Comparison of ENCODE assay signal across 15 cellular contexts in genomic region chr11:123493393-123494063, GRCh38.
A peak's percentile ranks its signal among the peaks of the same experiment; 100 is the strongest.
DNase-seq lines count a peak whose midpoint lies in the region; ATAC-seq, FAIRE-seq and TF ChIP-seq lines count a peak whose summit lies in the region.
"Had no signal": no experiment of that assay in that cellular context is flagged by ENCODE, and none has a peak within 500 bp of the region (broad histone marks: within the 10 kb centered on the region; RNA-seq: fewer than 3 reads in every experiment).

No MANE protein-coding gene starts in this region.

- FAIRE-seq in GM12891 (lab: Jason Lieb, UNC) = no peak

- ATAC-seq in heart right ventricle = peak in 5 of 8 donors; percentile 8 to 66 (median 35)
- ATAC-seq: activated T-helper 17 cell treated with anti-CD3 and anti-CD28 coated beads, Interleukin-2, amount 50 U/mL, for 72 hours had no signal

- no peak overlapping the region for H3K27ac ChIP-seq in heart right ventricle
- peak overlapping the region; percentile 26 for H3K27ac ChIP-seq in iPS-18a (ENCODE audit: low read length)
- H3K27ac ChIP-seq in thyroid gland = no peak overlapping the region
- H3K27ac ChIP-seq: Peyer's patch, prostate gland had no signal

- intact Hi-C loops in heart right ventricle (cut with DNase I) (loop anchor here in 1 of 10 donors (10.0 kb wide), 1 partner anchor 379 kb away; no protein-coding TSS in a partner anchor), cardiac septum (cut with DNase I) (no loop called here), thyroid gland (cut with DNase I) (no loop called here)

- 77 to 83% methylated on average over 5 of the region's 5 CpGs for WGBS in heart right ventricle, 2 donors
- WGBS in thyroid gland, 2 donors = 74 to 86% methylated on average over 1 to 5 of the region's 5 CpGs

- no peak overlapping the region for H3K9ac ChIP-seq in iPS-18a (ENCODE audit: low read length)

- H3K9me3 ChIP-seq in heart right ventricle = no peaks in the 10 kb centered on the region
- H3K9me3 ChIP-seq in iPS-18a (ENCODE audit: control insufficient read depth, low read depth, low read length) = no peaks in the 10 kb centered on the region
- no peaks in the 10 kb centered on the region for H3K9me3 ChIP-seq in thyroid gland
- H3K9me3 ChIP-seq: Peyer's patch, prostate gland had no signal

- H3K27me3 ChIP-seq in heart right ventricle (no peaks in the 10 kb centered on the region), iPS-18a (ENCODE audit: control insufficient read depth, insufficient read depth, low read length) (no peaks in the 10 kb centered on the region), thyroid gland (no peaks in the 10 kb centered on the region)
- H3K27me3 ChIP-seq: Peyer's patch had no signal

- no peak for TF ChIP-seq CTCF in heart right ventricle (IDR thresholded peaks at IDR 0.05)
- TF ChIP-seq CTCF in thyroid gland (IDR thresholded peaks at IDR 0.05) = no peak

- no peak for TF ChIP-seq POLR2A in thyroid gland (IDR thresholded peaks at IDR 0.05)
- TF ChIP-seq POLR2A in GM12891 (IDR thresholded peaks at IDR 0.05; ENCODE audit: low read depth, low read length) = no peak

- no peak overlapping the region for H3K4me3 ChIP-seq in heart right ventricle
- peak overlapping the region; percentile 25 for H3K4me3 ChIP-seq in iPS-18a (ENCODE audit: low read length)
- no peak overlapping the region for H3K4me3 ChIP-seq in thyroid gland (replicated peaks in 1 of 3)
- H3K4me3 ChIP-seq: Peyer's patch, prostate gland had no signal

- DNase-seq in heart right ventricle = no peak
- DNase-seq in cardiac septum (ENCODE audit: low spot score) = no peak
- DNase-seq in NCI-H345 treated with DMSO at 0.1 percent for 48 hours (lab: John Stamatoyannopoulos, UW; ENCODE audit: unreplicated experiment) = peak; percentile 54
- no peak for DNase-seq in AG08396 (ENCODE audit: low spot score)
- no peak for DNase-seq in thyroid gland
- no peak for DNase-seq in GM12891 (ENCODE audit: insufficient read length, low spot score)
- DNase-seq in T1000 (lab: John Stamatoyannopoulos, UW) = no peak
- DNase-seq: activated CD4-positive, alpha-beta T cell treated with anti-CD3 and anti-CD28 coated beads, Interleukin-2, amount 50 U/mL, for 1 hour; midbrain; MM.1S; NCI-H226; Peyer's patch had no signal

- H3K36me3 ChIP-seq in heart right ventricle = no peaks in the 10 kb centered on the region
- H3K36me3 ChIP-seq in iPS-18a (ENCODE audit: control insufficient read depth, low read depth, low read length) = no peaks in the 10 kb centered on the region
- no peaks in the 10 kb centered on the region for H3K36me3 ChIP-seq in thyroid gland
- H3K36me3 ChIP-seq: prostate gland had no signal

- H3K4me1 ChIP-seq in heart right ventricle (peaks cover 0 to 19% (median 6%) of the 10 kb centered on the region in 9 donors), iPS-18a (ENCODE audit: control insufficient read depth, low read depth, low read length) (peaks cover 34% of the 10 kb centered on the region), thyroid gland (peaks cover 0 to 20% of the 10 kb centered on the region in 2 donors)
- H3K4me1 ChIP-seq: Peyer's patch, prostate gland had no signal

TF ChIP-seq in GM12891, 5 proteins besides CTCF, POLR2A, EP300 and RAD21:
- TF ChIP-seq POU2F2 (IDR thresholded peaks at IDR 0.05; ENCODE audit: low read depth, low read length) (no peak), PAX5 (IDR thresholded peaks at IDR 0.05; ENCODE audit: insufficient read depth, low read length, severe bottlenecking) (no peak), POLR2AphosphoS5 (IDR thresholded peaks at IDR 0.05; ENCODE audit: low read depth, low read length) (no peak), TAF1 (IDR thresholded peaks at IDR 0.05; ENCODE audit: low read depth, low read length) (no peak), SPI1 (IDR thresholded peaks at IDR 0.05; ENCODE audit: low read depth, low read length) (no peak)
